Comparison of ENCODE assay signal across 34 cellular contexts in genomic region chr9:115084157-115084556, GRCh38. TPM values are rescaled to one million over a fixed set of nuclear protein-coding genes. Genes with fewer than 3 reads are reported as not detected.
"Had no signal": no experiment of that assay in that cellular context is flagged by ENCODE, and none has a peak within 500 bp of the region (broad histone marks: within the 10 kb centered on the region; RNA-seq: fewer than 3 reads in every experiment).

No MANE protein-coding gene starts in this region.

- H3K4me3 ChIP-seq: PC-9, SJCRH30, SK-N-MC had no signal

- H3K36me3 ChIP-seq: brain microvascular endothelial cell had no signal

- H3K27me3 ChIP-seq: brain microvascular endothelial cell, SJCRH30 had no signal

- H3K9me3 ChIP-seq: SJCRH30 had no signal

- H3K27ac ChIP-seq: brain microvascular endothelial cell, KMS-11, PC-9, SJCRH30, SK-N-MC had no signal

- FAIRE-seq: RCC 7860, TTC549 had no signal

- DNase-seq: activated CD4-positive, alpha-beta T cell treated with anti-CD3 and anti-CD28 coated beads, Interleukin-2, amount 10 ng/mL, durations not matched to agents 24 days and 14 days; activated CD4-positive, alpha-beta T cell treated with anti-CD3 and anti-CD28 coated beads, Interleukin-2, amount 50 U/mL, for 4 hours; activated CD8-positive, alpha-beta memory T cell treated with anti-CD3 and anti-CD28 coated beads, Interleukin-2, amount 50 U/mL, for 48 hours; activated effector memory CD4-positive, alpha-beta T cell treated with anti-CD3 and anti-CD28 coated beads, Interleukin-2, amount 50 U/mL, for 16 hours; activated naive CD4-positive, alpha-beta T cell; activated naive CD4-positive, alpha-beta T cell treated with anti-CD3 and anti-CD28 coated beads, Interleukin-2, amount 50 U/mL, for 16 hours; activated naive CD8-positive, alpha-beta T cell treated with anti-CD3 and anti-CD28 coated beads for 36 hours; activated T-cell treated with anti-CD3 and anti-CD28 coated beads, Interleukin-2, amount 50 U/mL, for 1 hour; activated T-cell treated with anti-CD3 and anti-CD28 coated beads, Interleukin-2, amount 50 U/mL, for 72 hours; amniotic stem cell; aorta; brain microvascular endothelial cell; central memory CD4-positive, alpha-beta T cell; MM.1S; MV-4-11; NCI-H1092; NCI-H1436 treated with DMSO at 0.1 percent for 48 hours; NCI-H1694 treated with DMSO at 0.1 percent for 48 hours; NCI-H2029; NCI-H2107; NCI-H2171; NCI-H510A; NCI-H526; NCI-H748 treated with DMSO at 0.1 percent for 48 hours; NK-92 treated with Interleukin-12 subunit alpha and Interleukin-12 subunit beta, amount 100 ng/mL, for 24 hours; PC-9; SHP77; SJCRH30 had no signal

- ATAC-seq: activated T-cell treated with anti-CD3 and anti-CD28 coated beads, Interleukin-2, amount 50 U/mL, for 72 hours; activated T-helper 17 cell treated with anti-CD3 and anti-CD28 coated beads, Interleukin-2, amount 50 U/mL, for 72 hours had no signal

RNA-seq across cellular contexts. Expression of gene TNC, which starts 33.8 kb away (rescaled TPM):
- total RNA-seq: activated T-helper 17 cell treated with anti-CD3 and anti-CD28 coated beads, Interleukin-2, amount 50 U/mL, for 72 hours; T-helper 2 cell treated with Interferon-gamma antibody and Interleukin-4, amounts not matched to agents 100 ng/mL and 5 ng/mL, for 36 hours had no signal
